Comparison of ENCODE assay signal across 18 cellular contexts in the genomic region with DNA sequence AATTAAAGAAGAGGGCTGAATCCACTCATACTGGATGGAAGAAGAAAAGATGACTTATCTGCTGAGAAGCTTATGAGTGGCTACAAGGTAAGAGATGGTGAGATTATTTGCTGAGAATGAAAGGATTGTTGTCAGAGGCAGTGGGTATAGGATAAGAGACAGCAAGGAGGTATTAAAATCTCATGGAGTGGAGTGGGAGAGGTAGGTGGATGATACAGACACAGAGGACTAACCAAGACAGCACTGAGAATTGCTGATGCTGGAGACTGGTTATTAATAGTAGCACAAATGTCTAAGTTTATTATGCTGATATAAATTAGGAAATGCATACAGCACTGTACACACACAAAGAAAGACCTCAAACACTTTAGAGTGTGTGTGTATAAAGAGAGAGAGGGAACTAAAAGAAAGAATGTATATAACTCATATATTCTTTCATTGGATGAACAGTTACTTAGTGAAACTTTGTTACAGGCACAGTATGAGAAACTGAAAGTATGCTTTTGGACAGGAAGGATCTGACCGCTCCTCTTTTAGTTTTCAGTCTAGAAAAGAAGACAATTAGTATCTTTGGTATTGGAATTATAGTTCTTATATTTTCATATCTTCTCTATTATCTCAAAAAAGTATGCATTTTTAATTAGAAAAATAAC.
DNase-seq lines count a peak whose midpoint lies in the region; ATAC-seq and FAIRE-seq lines count a peak whose summit lies in the region.
"Had no signal": no experiment of that assay in that cellular context is flagged by ENCODE, and none has a peak within 500 bp of the region (broad histone marks: within the 10 kb centered on the region; RNA-seq: fewer than 3 reads in every experiment).

No MANE protein-coding gene starts in this region.

- H4K20me1 ChIP-seq in BLaER1: no peaks in the 10 kb centered on the region

- ATAC-seq in GM19395 (IDR thresholded peaks at IDR 0.05; ENCODE audit: unreplicated experiment) (peak; percentile 95), HG03066 (IDR thresholded peaks at IDR 0.05; ENCODE audit: low read depth, unreplicated experiment) (peak; percentile 63), GM21737 (IDR thresholded peaks at IDR 0.05; ENCODE audit: unreplicated experiment) (no peak)

- no peak for FAIRE-seq in GM19239 (lab: Jason Lieb, UNC)
- FAIRE-seq: astrocyte, islet of Langerhans had no signal

- no peak overlapping the region for H3K9ac ChIP-seq in BLaER1

- H3K4me3 ChIP-seq in BLaER1: no peak overlapping the region
- H3K4me3 ChIP-seq: colonic mucosa had no signal

- H3K9me3 ChIP-seq in BLaER1: no peaks in the 10 kb centered on the region
- H3K9me3 ChIP-seq: Caco-2, colonic mucosa had no signal

- H3K27me3 ChIP-seq in BLaER1: no peaks in the 10 kb centered on the region
- H3K27me3 ChIP-seq: colonic mucosa had no signal

- H3K4me2 ChIP-seq in BLaER1: 0 out of 2 replicates have a peak overlapping the region, but pooled peaks have one; percentile 0

- DNase-seq in OCI-M1 (lab: John Stamatoyannopoulos, UW) (peak; percentile 40), globus pallidus (ENCODE audit: low spot score) (no peak), GOT3 (lab: John Stamatoyannopoulos, UW) (no peak), GM19239 (ENCODE audit: insufficient read length, low spot score) (no peak)
- DNase-seq: activated CD4-positive, CD25-positive, alpha-beta regulatory T cell treated with anti-CD3 and anti-CD28 coated beads, Interleukin-2, amount 50 U/mL, for 72 hours; activated effector memory CD4-positive, alpha-beta T cell treated with anti-CD3 and anti-CD28 coated beads, Interleukin-2, amount 50 U/mL, for 16 hours; Caco-2; colonic mucosa; head of caudate nucleus; HFFc6; Right ventricle myocardium superior had no signal

- no peak overlapping the region for H3K27ac ChIP-seq in BLaER1
- H3K27ac ChIP-seq: colonic mucosa, epithelial cell of prostate had no signal

- H3K36me3 ChIP-seq in BLaER1: no peaks in the 10 kb centered on the region
- H3K36me3 ChIP-seq: colonic mucosa had no signal

- peaks cover 7% of the 10 kb centered on the region; the same call in 1 of the 2 replicates for H3K4me1 ChIP-seq in BLaER1
- H3K4me1 ChIP-seq: Caco-2, colonic mucosa had no signal
